ENCODE assay signal across 20 cellular contexts in the genomic region with DNA sequence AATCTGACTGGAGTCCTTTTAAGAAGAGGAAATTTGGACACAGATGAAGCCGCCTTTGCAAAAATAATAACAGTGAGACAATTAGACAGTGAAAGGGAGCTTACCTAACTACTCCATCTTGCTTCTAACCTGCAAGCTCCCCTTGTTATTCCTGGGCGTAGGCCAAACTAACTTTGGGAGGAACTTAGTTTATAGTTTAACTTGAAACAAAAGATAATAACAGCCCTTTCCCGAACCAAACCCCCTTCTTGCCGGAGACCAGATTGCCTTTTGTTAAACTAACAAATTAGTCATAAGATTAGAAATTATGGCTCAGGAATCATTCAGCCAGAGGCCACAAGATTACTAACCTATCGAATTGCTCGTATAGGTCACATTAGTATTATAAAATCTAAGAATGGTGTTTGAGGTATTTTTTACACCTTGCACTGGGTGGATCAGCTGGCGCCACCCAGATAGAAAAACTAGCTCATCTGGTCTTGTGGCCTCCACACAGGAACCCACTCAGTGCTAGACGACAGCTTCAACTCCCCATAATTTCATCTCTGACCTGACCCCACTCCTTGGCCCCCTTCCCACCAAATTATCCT.
A peak's percentile ranks its signal among the peaks of the same experiment; 100 is the strongest.
DNase-seq lines count a peak whose midpoint lies in the region; ATAC-seq, FAIRE-seq and TF ChIP-seq lines count a peak whose summit lies in the region.
"Had no signal": no experiment of that assay in that cellular context is flagged by ENCODE, and none has a peak within 500 bp of the region (broad histone marks: within the 10 kb centered on the region; RNA-seq: fewer than 3 reads in every experiment).

No MANE protein-coding gene starts in this region.

- CTCF ChIA-PET in PC-9 (lab: Charles Lee) = no interaction called here

- peaks cover 6% of the 10 kb centered on the region for H3K27me3 Mint-ChIP-seq in GM23338 (ENCODE audit: insufficient read depth, low read depth, poor library complexity)

- H2AFZ ChIP-seq in GM23338 (no peak overlapping the region), PC-9 (peak overlapping the region; percentile 72; the same call in 1 of the 2 replicates)

- no peaks in the 10 kb centered on the region for H3K9me2 ChIP-seq in GM23338 (ENCODE audit: insufficient read depth)
- no peaks in the 10 kb centered on the region for H3K9me2 ChIP-seq in PC-9 (ENCODE audit: insufficient read depth)

- peaks cover 7% of the 10 kb centered on the region; the same call in 2 of the 3 replicates for H3K36me3 Mint-ChIP-seq in GM23338 (ENCODE audit: low read depth)
- H3K36me3 Mint-ChIP-seq: CD14-positive monocyte had no signal

- H3K27me3 ChIP-seq in GM23338 (ENCODE audit: insufficient read depth) = peaks cover 7% of the 10 kb centered on the region; the same call in 1 of the 2 replicates
- H3K27me3 ChIP-seq in PC-9 (ENCODE audit: insufficient read depth, low read depth) = no peaks in the 10 kb centered on the region
- no peaks in the 10 kb centered on the region for H3K27me3 ChIP-seq in pancreas

- peaks cover 32% of the 10 kb centered on the region for H3K4me1 Mint-ChIP-seq in GM23338

- 46 to 52% methylated on average over 8 of the region's 8 CpGs for WGBS in pancreas, 2 donors

- no peaks in the 10 kb centered on the region for H3K36me3 ChIP-seq in GM23338 (ENCODE audit: insufficient read depth)
- H3K36me3 ChIP-seq in PC-9 (ENCODE audit: low read depth) = no peaks in the 10 kb centered on the region
- no peaks in the 10 kb centered on the region for H3K36me3 ChIP-seq in pancreas

- H3K79me2 ChIP-seq in GM23338 (replicated peaks; ENCODE audit: insufficient read depth) (no peaks in the 10 kb centered on the region), PC-9 (ENCODE audit: low read depth) (no peaks in the 10 kb centered on the region)

- H3K4me1 ChIP-seq in GM23338 (ENCODE audit: insufficient read depth) (peaks cover 52% of the 10 kb centered on the region), PC-9 (replicated peaks; ENCODE audit: insufficient read depth) (peaks cover 13% of the 10 kb centered on the region; the same call in 1 of the 2 replicates), pancreas (no peaks in the 10 kb centered on the region)

- no TSS peak for BruUV-seq in PC-9 (replicated peaks; lab: Mats Ljungman, UMichigan)

- no peak overlapping the region for H3K4me3 Mint-ChIP-seq in GM23338
- H3K4me3 Mint-ChIP-seq: CD14-positive monocyte had no signal

- ATAC-seq in GM23338 = no peak
- ATAC-seq in pancreas = peak in 1 of 4 donors; percentile 48

- H4K20me1 ChIP-seq in GM23338 (replicated peaks; ENCODE audit: insufficient read depth) (no peaks in the 10 kb centered on the region), PC-9 (ENCODE audit: insufficient read depth) (no peaks in the 10 kb centered on the region)

- TF ChIP-seq CTCF in GM23338 (conservative IDR thresholded peaks at IDR 0.05; ENCODE audit: low read depth in 2 of 2) = no peak
- TF ChIP-seq CTCF in PC-9 (conservative IDR thresholded peaks at IDR 0.05) = no peak
- TF ChIP-seq CTCF in pancreas (IDR thresholded peaks at IDR 0.05) = no peak

- H3F3A ChIP-seq in GM23338 (replicated peaks; ENCODE audit: low read depth) (no peaks in the 10 kb centered on the region), PC-9 (ENCODE audit: insufficient read depth, low read depth) (peaks cover 15% of the 10 kb centered on the region; the same call in 1 of the 2 replicates)

- peak; percentile 9 for FAIRE-seq in pancreas (lab: Jason Lieb, UNC)
- FAIRE-seq: A204.1, H1 had no signal

- peaks cover 13% of the 10 kb centered on the region for H3K9me3 Mint-ChIP-seq in GM23338

- no peak overlapping the region for H3K27ac Mint-ChIP-seq in GM23338
- H3K27ac Mint-ChIP-seq: CD14-positive monocyte had no signal

- POLR2A ChIA-PET in PC-9 (lab: Charles Lee; ENCODE audit: unreplicated experiment) = interaction anchor here (0.7 kb wide), 1 partner anchor 65 kb away, joined by 9 read pairs; no protein-coding TSS in a partner anchor

- no peak for DNase-seq in GM23338 (ENCODE audit: low spot score)
- peak in 1 of 2 experiments; percentile 61 for DNase-seq in PC-9
- DNase-seq in globus pallidus (ENCODE audit: low spot score) = peak; percentile 2
- DNase-seq in pancreas = no peak
- DNase-seq in superior temporal gyrus (ENCODE audit: extremely low spot score) = no peak
- no peak for DNase-seq in DMS79 (lab: John Stamatoyannopoulos, UW)
- no peak for DNase-seq in hypothalamus (lab: John Stamatoyannopoulos, UW)
- DNase-seq in DMS153 (lab: John Stamatoyannopoulos, UW) = no peak
- DNase-seq: Caco-2, MM.1S, NCI-H1105 treated with DMSO at 0.1 percent for 48 hours, NCI-H187, NCI-H2171 treated with DMSO at 0.1 percent for 48 hours, NCI-H510A, SIG-M5 had no signal

- no peak overlapping the region for H3K27ac ChIP-seq in GM23338 (ENCODE audit: low read depth)
- no peak overlapping the region for H3K27ac ChIP-seq in PC-9
- H3K27ac ChIP-seq in pancreas = no peak overlapping the region
- H3K27ac ChIP-seq: HL-60, KMS-11 had no signal

- H3K9me3 ChIP-seq in PC-9 (ENCODE audit: insufficient read depth, low read depth) (no peaks in the 10 kb centered on the region; the same call in 1 of the 2 replicates), pancreas (no peaks in the 10 kb centered on the region)
- H3K9me3 ChIP-seq: Caco-2 had no signal

- H3K4me2 ChIP-seq in GM23338 (peak overlapping the region; percentile 25; the same call in 1 of the 2 replicates), PC-9 (peak overlapping the region; percentile 4; the same call in 1 of the 2 replicates)
- H3K4me2 ChIP-seq: KMS-11 had no signal

- H3K4me3 ChIP-seq in GM23338 = no peak overlapping the region
- H3K4me3 ChIP-seq in PC-9 = no peak overlapping the region
- H3K4me3 ChIP-seq in pancreas = no peak overlapping the region

- intact Hi-C loops in PC-9 (cut with micrococcal nuclease; ENCODE audit: unreplicated experiment) = no loop called here
- intact Hi-C loops in pancreas (cut with DNase I) = no loop called here

TF ChIP-seq in GM23338, 12 proteins besides CTCF, POLR2A, EP300 and RAD21 (continues in another document):
- TF ChIP-seq, protein P1, sequence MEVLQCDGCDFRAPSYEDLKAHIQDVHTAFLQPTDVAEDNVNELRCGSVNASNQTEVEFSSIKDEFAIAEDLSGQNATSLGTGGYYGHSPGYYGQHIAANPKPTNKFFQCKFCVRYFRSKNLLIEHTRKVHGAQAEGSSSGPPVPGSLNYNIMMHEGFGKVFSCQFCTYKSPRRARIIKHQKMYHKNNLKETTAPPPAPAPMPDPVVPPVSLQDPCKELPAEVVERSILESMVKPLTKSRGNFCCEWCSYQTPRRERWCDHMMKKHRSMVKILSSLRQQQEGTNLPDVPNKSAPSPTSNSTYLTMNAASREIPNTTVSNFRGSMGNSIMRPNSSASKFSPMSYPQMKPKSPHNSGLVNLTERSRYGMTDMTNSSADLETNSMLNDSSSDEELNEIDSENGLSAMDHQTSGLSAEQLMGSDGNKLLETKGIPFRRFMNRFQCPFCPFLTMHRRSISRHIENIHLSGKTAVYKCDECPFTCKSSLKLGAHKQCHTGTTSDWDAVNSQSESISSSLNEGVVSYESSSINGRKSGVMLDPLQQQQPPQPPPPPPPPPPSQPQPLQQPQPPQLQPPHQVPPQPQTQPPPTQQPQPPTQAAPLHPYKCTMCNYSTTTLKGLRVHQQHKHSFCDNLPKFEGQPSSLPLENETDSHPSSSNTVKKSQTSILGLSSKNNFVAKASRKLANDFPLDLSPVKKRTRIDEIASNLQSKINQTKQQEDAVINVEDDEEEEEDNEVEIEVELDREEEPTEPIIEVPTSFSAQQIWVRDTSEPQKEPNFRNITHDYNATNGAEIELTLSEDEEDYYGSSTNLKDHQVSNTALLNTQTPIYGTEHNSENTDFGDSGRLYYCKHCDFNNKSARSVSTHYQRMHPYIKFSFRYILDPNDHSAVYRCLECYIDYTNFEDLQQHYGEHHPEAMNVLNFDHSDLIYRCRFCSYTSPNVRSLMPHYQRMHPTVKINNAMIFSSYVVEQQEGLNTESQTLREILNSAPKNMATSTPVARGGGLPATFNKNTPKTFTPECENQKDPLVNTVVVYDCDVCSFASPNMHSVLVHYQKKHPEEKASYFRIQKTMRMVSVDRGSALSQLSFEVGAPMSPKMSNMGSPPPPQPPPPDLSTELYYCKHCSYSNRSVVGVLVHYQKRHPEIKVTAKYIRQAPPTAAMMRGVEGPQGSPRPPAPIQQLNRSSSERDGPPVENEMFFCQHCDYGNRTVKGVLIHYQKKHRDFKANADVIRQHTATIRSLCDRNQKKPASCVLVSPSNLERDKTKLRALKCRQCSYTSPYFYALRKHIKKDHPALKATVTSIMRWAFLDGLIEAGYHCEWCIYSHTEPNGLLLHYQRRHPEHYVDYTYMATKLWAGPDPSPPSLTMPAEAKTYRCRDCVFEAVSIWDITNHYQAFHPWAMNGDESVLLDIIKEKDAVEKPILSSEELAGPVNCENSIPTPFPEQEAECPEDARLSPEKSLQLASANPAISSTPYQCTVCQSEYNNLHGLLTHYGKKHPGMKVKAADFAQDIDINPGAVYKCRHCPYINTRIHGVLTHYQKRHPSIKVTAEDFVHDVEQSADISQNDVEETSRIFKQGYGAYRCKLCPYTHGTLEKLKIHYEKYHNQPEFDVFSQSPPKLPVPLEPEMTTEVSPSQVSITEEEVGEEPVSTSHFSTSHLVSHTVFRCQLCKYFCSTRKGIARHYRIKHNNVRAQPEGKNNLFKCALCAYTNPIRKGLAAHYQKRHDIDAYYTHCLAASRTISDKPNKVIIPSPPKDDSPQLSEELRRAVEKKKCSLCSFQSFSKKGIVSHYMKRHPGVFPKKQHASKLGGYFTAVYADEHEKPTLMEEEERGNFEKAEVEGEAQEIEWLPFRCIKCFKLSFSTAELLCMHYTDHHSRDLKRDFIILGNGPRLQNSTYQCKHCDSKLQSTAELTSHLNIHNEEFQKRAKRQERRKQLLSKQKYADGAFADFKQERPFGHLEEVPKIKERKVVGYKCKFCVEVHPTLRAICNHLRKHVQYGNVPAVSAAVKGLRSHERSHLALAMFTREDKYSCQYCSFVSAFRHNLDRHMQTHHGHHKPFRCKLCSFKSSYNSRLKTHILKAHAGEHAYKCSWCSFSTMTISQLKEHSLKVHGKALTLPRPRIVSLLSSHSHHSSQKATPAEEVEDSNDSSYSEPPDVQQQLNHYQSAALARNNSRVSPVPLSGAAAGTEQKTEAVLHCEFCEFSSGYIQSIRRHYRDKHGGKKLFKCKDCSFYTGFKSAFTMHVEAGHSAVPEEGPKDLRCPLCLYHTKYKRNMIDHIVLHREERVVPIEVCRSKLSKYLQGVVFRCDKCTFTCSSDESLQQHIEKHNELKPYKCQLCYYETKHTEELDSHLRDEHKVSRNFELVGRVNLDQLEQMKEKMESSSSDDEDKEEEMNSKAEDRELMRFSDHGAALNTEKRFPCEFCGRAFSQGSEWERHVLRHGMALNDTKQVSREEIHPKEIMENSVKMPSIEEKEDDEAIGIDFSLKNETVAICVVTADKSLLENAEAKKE (CRISPR knock-in tag; IDR thresholded peaks at IDR 0.05) = no peak
- no peak for TF ChIP-seq JUNB (IDR thresholded peaks at IDR 0.05; ENCODE audit: unreplicated experiment)
- TF ChIP-seq CREB1 (CRISPR knock-in tag; IDR thresholded peaks at IDR 0.05; ENCODE audit: low read depth) = no peak
- no peak for TF ChIP-seq EZH2phosphoT487 (IDR thresholded peaks at IDR 0.05; ENCODE audit: unreplicated experiment)
- no peak for TF ChIP-seq EZH2 (IDR thresholded peaks at IDR 0.05; ENCODE audit: low read depth, unreplicated experiment)
- TF ChIP-seq ZNF114 (CRISPR knock-in tag; IDR thresholded peaks at IDR 0.05) = no peak
